In genomic region chr6:89508755-89509563, GRCh38 we compare ENCODE assay signal across 20 cellular contexts.
DNase-seq lines count a peak whose midpoint lies in the region; TF ChIP-seq lines count a peak whose summit lies in the region.
"Had no signal": no experiment of that assay in that cellular context is flagged by ENCODE, and none has a peak within 500 bp of the region (broad histone marks: within the 10 kb centered on the region; RNA-seq: fewer than 3 reads in every experiment).

No MANE protein-coding gene starts in this region.

- H3K36me3 Mint-ChIP-seq in endothelial cell (ENCODE audit: low read depth, unreplicated experiment), result peaks cover 4% of the 10 kb centered on the region
- no peaks in the 10 kb centered on the region for H3K36me3 Mint-ChIP-seq in CD4-positive, alpha-beta memory T cell
- H3K36me3 Mint-ChIP-seq: naive thymus-derived CD8-positive, alpha-beta T cell; stimulated activated effector memory CD8-positive, alpha-beta T cell treated with anti-CD3 and anti-CD28 coated beads, Interleukin-12 subunit alpha, Interleukin-12 subunit beta, amount 100 ng/mL, for 72 hours had no signal

- WGBS in stomach, 5 donors, result 66 to 79% (median 69%) methylated on average over 6 to 8 of the region's 8 CpGs

- DNase-seq in NCI-H345 (lab: John Stamatoyannopoulos, UW) (peak; percentile 28), NCI-H345 treated with DMSO at 0.1 percent for 48 hours (lab: John Stamatoyannopoulos, UW; ENCODE audit: unreplicated experiment) (no peak), NCI-H510A (lab: John Stamatoyannopoulos, UW) (peak; percentile 12), kidney glomerular epithelial cell (lab: John Stamatoyannopoulos, UW) (peak; percentile 20), stomach (peak; percentile 58), endothelial cell (ENCODE audit: low spot score) (no peak)
- no peak for DNase-seq in stimulated activated CD8-positive, alpha-beta memory T cell treated with anti-CD3 and anti-CD28 coated beads, Interleukin-4, amount 100 ng/mL, for 48 hours
- DNase-seq in CD4-positive, alpha-beta memory T cell, result no peak
- DNase-seq: activated CD4-positive, alpha-beta T cell treated with anti-CD3 and anti-CD28 coated beads, Interleukin-2, amount 10 ng/mL, durations not matched to agents 24 days and 14 days; Caco-2; colonic mucosa; left ventricle myocardium inferior; naive thymus-derived CD8-positive, alpha-beta T cell; stimulated activated CD4-positive, alpha-beta T cell treated with anti-CD3 and anti-CD28 coated beads, Interleukin-4, amount 100 ng/mL, for 24 hours; T-helper 17 cell; uterus had no signal

- no peaks in the 10 kb centered on the region for H3K9me3 ChIP-seq in stomach
- no peaks in the 10 kb centered on the region for H3K9me3 ChIP-seq in CD4-positive, alpha-beta memory T cell (ENCODE audit: control insufficient read depth in 1 of 2, low read length in 2 of 2)
- H3K9me3 ChIP-seq: Caco-2, colonic mucosa, heart left ventricle, left ventricle myocardium inferior, uterus had no signal

- H3K4me1 Mint-ChIP-seq in endothelial cell (ENCODE audit: unreplicated experiment), result peaks cover 8% of the 10 kb centered on the region
- H3K4me1 Mint-ChIP-seq in CD4-positive, alpha-beta memory T cell, result no peaks in the 10 kb centered on the region
- H3K4me1 Mint-ChIP-seq: activated CD4-positive, alpha-beta T cell treated with anti-CD3 and anti-CD28 coated beads, Interleukin-2, amount 10 ng/mL, durations not matched to agents 24 days and 14 days; stimulated activated effector memory CD8-positive, alpha-beta T cell treated with anti-CD3 and anti-CD28 coated beads, Interleukin-12 subunit alpha, Interleukin-12 subunit beta, amount 100 ng/mL, for 72 hours had no signal

- TF ChIP-seq CTCF in stomach (IDR thresholded peaks at IDR 0.05), result no peak
- TF ChIP-seq CTCF in endothelial cell (IDR thresholded peaks at IDR 0.05; ENCODE audit: unreplicated experiment), result no peak

- CTCF ChIA-PET in CD4-positive, alpha-beta memory T cell (lab: Charles Lee; ENCODE audit: partially characterized antibody), result no interaction called here

- H3K27me3 Mint-ChIP-seq in endothelial cell (ENCODE audit: unreplicated experiment), result no peaks in the 10 kb centered on the region
- no peaks in the 10 kb centered on the region for H3K27me3 Mint-ChIP-seq in CD4-positive, alpha-beta memory T cell
- H3K27me3 Mint-ChIP-seq: naive thymus-derived CD8-positive, alpha-beta T cell; T-helper 17 cell had no signal

- no peak for TF ChIP-seq POLR2A in stomach (IDR thresholded peaks at IDR 0.05)

- no peak for TF ChIP-seq EP300 in stomach (IDR thresholded peaks at IDR 0.05)

- intact Hi-C loops in stomach (cut with DNase I; ENCODE audit: low total_unique reads), result no loop called here
- intact Hi-C loops in CD4-positive, alpha-beta memory T cell (cut with micrococcal nuclease), result no loop called here

- H3K27ac ChIP-seq in stomach, result no peak overlapping the region
- no peak overlapping the region for H3K27ac ChIP-seq in CD4-positive, alpha-beta memory T cell (ENCODE audit: low read depth, low read length)
- H3K27ac ChIP-seq: colonic mucosa, epithelial cell of prostate, heart left ventricle, left ventricle myocardium inferior, uterus had no signal

- no peaks in the 10 kb centered on the region for H3K27me3 ChIP-seq in stomach
- no peaks in the 10 kb centered on the region for H3K27me3 ChIP-seq in CD4-positive, alpha-beta memory T cell (ENCODE audit: insufficient read depth, low read length)
- H3K27me3 ChIP-seq: colonic mucosa, heart left ventricle, uterus had no signal

- no peak overlapping the region for H3K27ac Mint-ChIP-seq in endothelial cell (ENCODE audit: unreplicated experiment)
- no peak overlapping the region for H3K27ac Mint-ChIP-seq in CD4-positive, alpha-beta memory T cell
- H3K27ac Mint-ChIP-seq: activated CD4-positive, alpha-beta T cell treated with anti-CD3 and anti-CD28 coated beads, Interleukin-2, amount 10 ng/mL, durations not matched to agents 24 days and 14 days; activated T-helper 1 cell treated with anti-CD3 and anti-CD28 coated beads, Interleukin-12 subunit alpha, Interleukin-12 subunit beta, Interleukin-2, Interleukin-4 antibody, amounts not matched to agents 30 ng/mL and 10 ng/mL and 1 ng/mL, durations not matched to agents 14 hours and 24 hours and 36 hours; stimulated activated effector memory CD8-positive, alpha-beta T cell treated with anti-CD3 and anti-CD28 coated beads, Interleukin-12 subunit alpha, Interleukin-12 subunit beta, amount 100 ng/mL, for 72 hours had no signal

- POLR2A ChIA-PET in CD4-positive, alpha-beta memory T cell (lab: Charles Lee; ENCODE audit: partially characterized antibody), result no interaction called here

- no peaks in the 10 kb centered on the region for H3K36me3 ChIP-seq in stomach
- H3K36me3 ChIP-seq in CD4-positive, alpha-beta memory T cell (ENCODE audit: insufficient read depth, low read length), result no peaks in the 10 kb centered on the region
- H3K36me3 ChIP-seq: colonic mucosa, heart left ventricle, left ventricle myocardium inferior, uterus had no signal

- no peaks in the 10 kb centered on the region for H3K9me3 Mint-ChIP-seq in endothelial cell (ENCODE audit: unreplicated experiment)
- H3K9me3 Mint-ChIP-seq in CD4-positive, alpha-beta memory T cell, result no peaks in the 10 kb centered on the region
- H3K9me3 Mint-ChIP-seq: activated CD4-positive, alpha-beta T cell treated with anti-CD3 and anti-CD28 coated beads, Interleukin-2, amount 10 ng/mL, durations not matched to agents 24 days and 14 days; activated T-helper 1 cell treated with anti-CD3 and anti-CD28 coated beads, Interleukin-12 subunit alpha, Interleukin-12 subunit beta, Interleukin-2, Interleukin-4 antibody, amounts not matched to agents 30 ng/mL and 10 ng/mL and 1 ng/mL, durations not matched to agents 14 hours and 24 hours and 36 hours; naive thymus-derived CD8-positive, alpha-beta T cell; stimulated activated effector memory CD8-positive, alpha-beta T cell treated with anti-CD3 and anti-CD28 coated beads, Interleukin-12 subunit alpha, Interleukin-12 subunit beta, amount 100 ng/mL, for 72 hours had no signal

- no peak overlapping the region for H3K4me3 Mint-ChIP-seq in endothelial cell (ENCODE audit: unreplicated experiment)
- H3K4me3 Mint-ChIP-seq in CD4-positive, alpha-beta memory T cell, result no peak overlapping the region
- H3K4me3 Mint-ChIP-seq: activated CD4-positive, alpha-beta T cell treated with anti-CD3 and anti-CD28 coated beads, Interleukin-2, amount 10 ng/mL, durations not matched to agents 24 days and 14 days; activated T-helper 1 cell treated with anti-CD3 and anti-CD28 coated beads, Interleukin-12 subunit alpha, Interleukin-12 subunit beta, Interleukin-2, Interleukin-4 antibody, amounts not matched to agents 30 ng/mL and 10 ng/mL and 1 ng/mL, durations not matched to agents 14 hours and 24 hours and 36 hours; naive thymus-derived CD8-positive, alpha-beta T cell; stimulated activated effector memory CD8-positive, alpha-beta T cell treated with anti-CD3 and anti-CD28 coated beads, Interleukin-12 subunit alpha, Interleukin-12 subunit beta, amount 100 ng/mL, for 72 hours; T-helper 17 cell had no signal

- H3K4me1 ChIP-seq in stomach, result peaks cover 0 to 34% (median 13%) of the 10 kb centered on the region in 4 donors
- no peaks in the 10 kb centered on the region for H3K4me1 ChIP-seq in CD4-positive, alpha-beta memory T cell (ENCODE audit: insufficient read depth, low read length)
- H3K4me1 ChIP-seq: colonic mucosa, uterus had no signal

- no peak overlapping the region for H3K4me3 ChIP-seq in stomach
- no peak overlapping the region for H3K4me3 ChIP-seq in CD4-positive, alpha-beta memory T cell (ENCODE audit: low read length in 2 of 2)
- H3K4me3 ChIP-seq: colonic mucosa, heart left ventricle, left ventricle myocardium inferior, uterus had no signal

Comparison
In these comparisons a context has a peak if more than half of its experiments do, and no peak if none do; other contexts are left out.
1. DNase-seq: peak in NCI-H345 (single experiment), NCI-H510A (single experiment), kidney glomerular epithelial cell (single experiment) and stomach (single experiment); none in NCI-H345 treated with DMSO at 0.1 percent for 48 hours (single experiment), endothelial cell (single experiment), stimulated activated CD8-positive, alpha-beta memory T cell treated with anti-CD3 and anti-CD28 coated beads, Interleukin-4, amount 100 ng/mL, for 48 hours (single experiment) and CD4-positive, alpha-beta memory T cell (0 of 5).